In genomic region chr14:103745424-103745823, GRCh38 we compare ENCODE assay signal across 22 cellular contexts. TPM values are rescaled to one million over a fixed set of nuclear protein-coding genes. Genes with fewer than 3 reads are reported as not detected.
A peak's percentile ranks its signal among the peaks of the same experiment; 100 is the strongest.
DNase-seq lines count a peak whose midpoint lies in the region; ATAC-seq and TF ChIP-seq lines count a peak whose summit lies in the region.
"Had no signal": no experiment of that assay in that cellular context is flagged by ENCODE, and none has a peak within 500 bp of the region (broad histone marks: within the 10 kb centered on the region; RNA-seq: fewer than 3 reads in every experiment).

No MANE protein-coding gene starts in this region.

- no CpG with 5 or more reads among the region's 5 CpGs for WGBS in right lobe of liver (ENCODE audit: insufficient coverage, low coverage, low lambda C conversion rate, missing lambda C conversion rate)
- WGBS in thyroid gland, 2 donors: 70 to 71% methylated on average over 5 of the region's 5 CpGs

- intact Hi-C loops in right lobe of liver (cut with DNase I) (no loop called here), thyroid gland (cut with DNase I) (no loop called here)

- H3K4me3 ChIP-seq in Peyer's patch (no peak overlapping the region), right lobe of liver (no peak overlapping the region), thyroid gland (replicated peaks in 1 of 3) (no peak overlapping the region)
- H3K4me3 ChIP-seq: BLaER1 had no signal

- DNase-seq in Peyer's patch (peak in 2 of 3 donors; percentile 46 to 61), ecto neural progenitor cell (ENCODE audit: low spot score) (peak; percentile 13), right lobe of liver (peak; percentile 57 to 87 (median 84)), thyroid gland (no peak), SW480 (ENCODE audit: low spot score) (no peak), NCI-H774 (lab: John Stamatoyannopoulos, UW) (no peak), NCI-H510A treated with DMSO at 0.1 percent for 48 hours (lab: John Stamatoyannopoulos, UW) (no peak)
- DNase-seq: CD4-positive, alpha-beta T cell; COR-L47; DMS 273 treated with DMSO at 0.1 percent for 48 hours; DND-41; GOT3; IMR-90; NCI-H1105; NCI-H146; NCI-H2029; NCI-H2227 treated with DMSO at 0.1 percent for 48 hours; NCI-H510A; NCI-H748 treated with DMSO at 0.1 percent for 48 hours; NK-92 treated with Interleukin-12 subunit alpha and Interleukin-12 subunit beta, amount 100 ng/mL, for 24 hours had no signal

- TF ChIP-seq CTCF in Peyer's patch (IDR thresholded peaks at IDR 0.05) (no peak), right lobe of liver (IDR thresholded peaks at IDR 0.05) (no peak), thyroid gland (IDR thresholded peaks at IDR 0.05) (no peak)

- no peaks in the 10 kb centered on the region for H3K27me3 ChIP-seq in Peyer's patch
- no peaks in the 10 kb centered on the region for H3K27me3 ChIP-seq in right lobe of liver
- no peaks in the 10 kb centered on the region for H3K27me3 ChIP-seq in thyroid gland
- H3K27me3 ChIP-seq: BLaER1 had no signal

- H3K9me3 ChIP-seq in Peyer's patch: no peaks in the 10 kb centered on the region
- H3K9me3 ChIP-seq in right lobe of liver: no peaks in the 10 kb centered on the region
- no peaks in the 10 kb centered on the region for H3K9me3 ChIP-seq in thyroid gland
- H3K9me3 ChIP-seq: BLaER1 had no signal

- TF ChIP-seq POLR2A in Peyer's patch (IDR thresholded peaks at IDR 0.05) (no peak), right lobe of liver (IDR thresholded peaks at IDR 0.05) (no peak), thyroid gland (IDR thresholded peaks at IDR 0.05) (no peak)

- H3K36me3 ChIP-seq in Peyer's patch (peaks cover 0 to 42% (median 0%) of the 10 kb centered on the region in 3 donors), right lobe of liver (peaks cover 0 to 14% (median 6%) of the 10 kb centered on the region in 4 donors), thyroid gland (peaks cover 55 to 58% of the 10 kb centered on the region in 2 donors)
- H3K36me3 ChIP-seq: BLaER1 had no signal

- peak; percentile 93 to 95 (median 95) for ATAC-seq in right lobe of liver
- ATAC-seq: HCT116 had no signal

- H3K27ac ChIP-seq in Peyer's patch (peak overlapping the region in 1 of 4 donors; percentile 34), right lobe of liver (peak overlapping the region in 1 of 3 donors; percentile 27), thyroid gland (peak overlapping the region in 2 of 3 donors; percentile 85 to 94)
- H3K27ac ChIP-seq: BLaER1 had no signal

- H3K4me1 ChIP-seq in Peyer's patch (no peaks in the 10 kb centered on the region), right lobe of liver (peaks cover 0 to 21% (median 4%) of the 10 kb centered on the region in 4 donors), thyroid gland (peaks cover 24 to 29% of the 10 kb centered on the region in 2 donors)

RNA-seq across cellular contexts. Expression of gene ZFYVE21, which starts 29.8 kb away (rescaled TPM):
- 10 to 100 TPM; 40.3 to 81.2 (median 59.0) TPM for total RNA-seq in Peyer's patch
- 10 to 100 TPM; 20.9 to 35.2 (median 27.6) TPM for total RNA-seq in right lobe of liver
- 100 to 1,000 TPM; 113 to 167 (median 131) TPM for total RNA-seq in thyroid gland

RNA-seq across cellular contexts. Expression of gene XRCC3, which starts 30.2 kb away (rescaled TPM):
- 10 to 100 TPM; 11.6 to 42.9 (median 16.2) TPM for total RNA-seq in Peyer's patch
- 1 to 10 TPM in 5 of 6 experiments, under 1 TPM in 1; 0.88 to 6.3 (median 1.8) TPM for total RNA-seq in right lobe of liver
- total RNA-seq in thyroid gland: 10 to 100 TPM in 1 of 4 donors, 1 to 10 TPM in 3; 3.3 to 15.7 (median 7.9) TPM

Comparison
In these comparisons a context has a peak if more than half of its experiments do, and no peak if none do; other contexts are left out.
1. DNase-seq: peak in Peyer's patch (2 of 3), ecto neural progenitor cell (single experiment) and right lobe of liver (3 of 3); none in thyroid gland (0 of 2), SW480 (single experiment), NCI-H774 (single experiment) and NCI-H510A treated with DMSO at 0.1 percent for 48 hours (single experiment).